In genomic region chr1:24749886-24750285, GRCh38 we compare ENCODE assay signal across 1 cellular context.
TF ChIP-seq lines count a peak whose summit lies in the region.

No MANE protein-coding gene starts in this region.

TF ChIP-seq in IMR-90, 13 proteins besides CTCF, POLR2A, EP300 and RAD21:
- TF ChIP-seq RFX5 (IDR thresholded peaks at IDR 0.05; ENCODE audit: low read depth, low read length) (no peak), ELK1 (IDR thresholded peaks at IDR 0.05; ENCODE audit: borderline replicate concordance, low read depth, low read length) (no peak), MAFK (IDR thresholded peaks at IDR 0.05; ENCODE audit: low read depth, low read length) (no peak), CEBPB (IDR thresholded peaks at IDR 0.05; ENCODE audit: low read depth, low read length) (no peak), CHD1 (IDR thresholded peaks at IDR 0.05; ENCODE audit: low read depth, low read length) (no peak)
